In the genomic region with DNA sequence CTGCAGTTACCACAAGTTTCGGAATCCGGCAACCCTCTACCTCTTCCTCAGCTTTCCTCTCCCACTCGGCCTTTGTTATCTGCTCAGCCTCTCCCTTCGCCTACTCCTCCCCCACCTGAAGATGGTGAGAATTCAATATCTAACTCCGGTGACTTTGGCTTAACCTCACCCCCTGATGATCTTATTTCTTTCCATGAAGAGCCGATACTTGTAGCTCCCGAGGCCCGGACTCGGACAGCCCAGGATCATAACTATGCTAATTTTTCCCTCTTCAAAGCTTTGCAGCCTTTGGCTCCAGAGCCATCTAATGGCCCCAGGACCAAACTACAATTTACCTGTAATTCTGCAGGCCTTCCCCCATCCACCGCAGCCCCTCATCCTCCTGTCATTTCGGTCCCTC, we compare ENCODE assay signal across 8 cellular contexts. TPM values are rescaled to one million over a fixed set of nuclear protein-coding genes. Genes with fewer than 3 reads are reported as not detected.
A peak's percentile ranks its signal among the peaks of the same experiment; 100 is the strongest.
DNase-seq lines count a peak whose midpoint lies in the region; ATAC-seq and TF ChIP-seq lines count a peak whose summit lies in the region.

No MANE protein-coding gene starts in this region.

- H3K27me3 ChIP-seq in PC-9 (ENCODE audit: insufficient read depth, low read depth) = no peaks in the 10 kb centered on the region

- H3K4me1 ChIP-seq in PC-9 (replicated peaks; ENCODE audit: insufficient read depth) = peaks cover 11% of the 10 kb centered on the region

- intact Hi-C loops in PC-9 (cut with micrococcal nuclease; ENCODE audit: unreplicated experiment) = no loop called here

- H3K9me2 ChIP-seq in PC-9 (ENCODE audit: insufficient read depth) = no peaks in the 10 kb centered on the region; the same call in 1 of the 2 replicates

- no peaks in the 10 kb centered on the region for H4K20me1 ChIP-seq in PC-9 (ENCODE audit: insufficient read depth)

- peaks cover 8% of the 10 kb centered on the region for H3K27me3 Mint-ChIP-seq in progenitor cell of endocrine pancreas

- H3K4me3 Mint-ChIP-seq in progenitor cell of endocrine pancreas (ENCODE audit: low read depth) = peak overlapping the region; percentile 69

- DNase-seq in PC-9 (no peak), globus pallidus (ENCODE audit: low spot score) (peak; percentile 37), progenitor cell of endocrine pancreas (ENCODE audit: low spot score, unreplicated experiment) (no peak), activated gamma-delta T cell (lab: John Stamatoyannopoulos, UW) (no peak)

- H3K9me3 Mint-ChIP-seq in progenitor cell of endocrine pancreas (ENCODE audit: low read depth) = peaks cover 6% of the 10 kb centered on the region

- BruUV-seq in PC-9 (replicated peaks; lab: Mats Ljungman, UMichigan) = no TSS peak

- H3K4me1 Mint-ChIP-seq in progenitor cell of endocrine pancreas (ENCODE audit: low read depth) = peaks cover 13% of the 10 kb centered on the region

- H2AFZ ChIP-seq in PC-9 = no peak overlapping the region

- peak overlapping the region; percentile 53 for H3K27ac Mint-ChIP-seq in progenitor cell of endocrine pancreas

- ATAC-seq in GM21529 (IDR thresholded peaks at IDR 0.05; ENCODE audit: unreplicated experiment) (no peak), GM18873 (IDR thresholded peaks at IDR 0.05; ENCODE audit: low FRiP score, unreplicated experiment) (no peak), GM18517 (IDR thresholded peaks at IDR 0.05; ENCODE audit: unreplicated experiment) (no peak)

- POLR2A ChIA-PET in PC-9 (lab: Charles Lee; ENCODE audit: unreplicated experiment) = no interaction called here

- H3K4me2 ChIP-seq in PC-9 = no peak overlapping the region

- no peak overlapping the region for H3K4me3 ChIP-seq in PC-9

- CTCF ChIA-PET in PC-9 (lab: Charles Lee) = interaction anchor here (0.8 kb wide), 1 partner anchor 27 kb away, joined by 3 read pairs; no protein-coding TSS in a partner anchor

- peaks cover 8% of the 10 kb centered on the region; the same call in 1 of the 2 replicates for H3K9me3 ChIP-seq in PC-9 (ENCODE audit: insufficient read depth, low read depth)

- peak; percentile 11 for TF ChIP-seq CTCF in GM12873 (IDR thresholded peaks at IDR 0.05; ENCODE audit: insufficient read depth, low read depth, low read length, missing control alignments)
- 0 out of 2 replicates have a peak, but pooled peaks have one; percentile 25 for TF ChIP-seq CTCF in PC-9 (conservative IDR thresholded peaks at IDR 0.05)
- TF ChIP-seq CTCF in progenitor cell of endocrine pancreas (IDR thresholded peaks at IDR 0.05; ENCODE audit: unreplicated experiment) = peak; percentile 54

- no peaks in the 10 kb centered on the region for H3K36me3 ChIP-seq in PC-9 (ENCODE audit: low read depth)

- H3K27ac ChIP-seq in PC-9 = no peak overlapping the region

- peaks cover 1% of the 10 kb centered on the region for H3K36me3 Mint-ChIP-seq in progenitor cell of endocrine pancreas (ENCODE audit: insufficient read depth)

- H3F3A ChIP-seq in PC-9 (ENCODE audit: insufficient read depth, low read depth) = no peaks in the 10 kb centered on the region

- H3K79me2 ChIP-seq in PC-9 (ENCODE audit: low read depth) = no peaks in the 10 kb centered on the region

RNA-seq across cellular contexts. Expression of gene MGST2, which starts 32.0 kb away (rescaled TPM):
- total RNA-seq in PC-9 (2021) (53.7 and 81.8 TPM in 2 replicates), progenitor cell of endocrine pancreas (62.5 and 66.1 TPM in 2 replicates)
